ENCODE assay signal across 9 cellular contexts in the genomic region with DNA sequence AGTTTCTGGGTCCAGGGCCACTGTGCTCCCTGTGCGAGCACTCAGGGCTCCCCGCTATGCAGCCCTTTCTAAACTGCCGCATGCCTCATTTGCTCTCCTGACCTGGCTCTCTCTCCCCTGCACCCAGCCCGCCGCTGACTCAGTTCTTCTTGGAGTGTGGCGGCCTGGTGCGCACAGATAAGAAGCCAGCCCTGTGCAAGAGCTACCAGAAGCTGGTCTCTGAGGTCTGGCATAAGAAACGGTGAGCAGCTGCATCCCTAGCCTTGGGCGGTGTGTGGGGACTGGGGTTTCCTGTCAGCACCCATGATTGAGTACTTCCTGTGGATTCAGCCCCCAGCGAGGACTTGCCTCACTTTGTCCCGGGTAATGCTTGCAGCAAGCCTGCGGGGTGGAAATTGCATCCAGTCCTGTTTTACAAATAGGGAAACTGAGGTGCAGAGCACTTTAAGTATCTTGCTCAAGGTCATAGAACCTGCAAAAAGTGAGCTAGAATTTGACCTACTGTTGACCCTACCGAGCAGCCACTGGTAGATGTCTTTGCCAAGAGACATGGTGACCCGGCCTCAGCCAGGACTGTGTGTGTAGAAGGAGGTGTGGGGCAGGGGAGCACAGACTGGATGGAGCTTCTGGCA. TPM values are rescaled to one million over a fixed set of nuclear protein-coding genes. Genes with fewer than 3 reads are reported as not detected.
DNase-seq lines count a peak whose midpoint lies in the region; ATAC-seq and TF ChIP-seq lines count a peak whose summit lies in the region.
"Had no signal": no experiment of that assay in that cellular context is flagged by ENCODE, and none has a peak within 500 bp of the region (broad histone marks: within the 10 kb centered on the region; RNA-seq: fewer than 3 reads in every experiment).

No MANE protein-coding gene starts in this region.

- TF ChIP-seq CTCF in HEK293 (tag by site-specific recombination; IDR thresholded peaks at IDR 0.05) (no peak), esophagus muscularis mucosa (IDR thresholded peaks at IDR 0.05) (no peak)

- DNase-seq in T-helper 17 cell (peak in 2 of 3 donors; percentile 37 to 64), astrocyte of the hippocampus (ENCODE audit: low read depth, low spot score) (peak; percentile 75), HT-29 (ENCODE audit: low spot score) (no peak), esophagus muscularis mucosa (ENCODE audit: extremely low spot score) (no peak), H7 (no peak)
- DNase-seq in stimulated activated CD4-positive, alpha-beta T cell treated with anti-CD3 and anti-CD28 coated beads, Interleukin-2, amount 100 ng/mL, for 24 hours = peak; percentile 65 to 69

- peak overlapping the region; percentile 68 for H3K4me3 Mint-ChIP-seq in T-helper 17 cell

- H3K27ac ChIP-seq in HEK293 (ENCODE audit: extremely low read depth, low read depth, low read length) (no peak overlapping the region), esophagus muscularis mucosa (replicated peaks in 1 of 4) (no peak overlapping the region)

- H3K36me3 ChIP-seq in HEK293 (ENCODE audit: control insufficient read depth in 2 of 2, insufficient read depth in 1 of 2, low read length in 2 of 2) = peaks cover 0 to 41% of the 10 kb centered on the region in 2 experiments; a peak in 2 of 3 replicates
- peaks cover 49 to 96% (median 79%) of the 10 kb centered on the region in 4 donors for H3K36me3 ChIP-seq in esophagus muscularis mucosa
- H3K36me3 ChIP-seq in H7 (replicated peaks; ENCODE audit: control insufficient read depth, insufficient read depth, low read length) = peaks cover 4% of the 10 kb centered on the region

- TF ChIP-seq EP300 in esophagus muscularis mucosa (IDR thresholded peaks at IDR 0.05) = no peak

- H3K27me3 ChIP-seq in esophagus muscularis mucosa (no peaks in the 10 kb centered on the region), H7 (ENCODE audit: control insufficient read depth, insufficient read depth, low read length) (no peaks in the 10 kb centered on the region)

- POLR2A ChIA-PET in HEK293 (lab: Yijun Ruan, JAX) = interaction anchor here (0.7 kb wide), 1 partner anchor 216 kb away, joined by 5 read pairs; no protein-coding TSS in a partner anchor

- H3K36me3 Mint-ChIP-seq in T-helper 17 cell (ENCODE audit: low read depth) = peaks cover 3% of the 10 kb centered on the region

- peak overlapping the region; percentile 96 for H3K27ac Mint-ChIP-seq in T-helper 17 cell

- H3K4me1 ChIP-seq in HEK293 (ENCODE audit: control insufficient read depth, insufficient read depth, low read length) (no peaks in the 10 kb centered on the region), esophagus muscularis mucosa (no peaks in the 10 kb centered on the region)

- H3K9me3 ChIP-seq in HEK293 (ENCODE audit: control insufficient read depth, insufficient read depth, low read depth, low read length) (no peaks in the 10 kb centered on the region), T-helper 17 cell (ENCODE audit: control insufficient read depth, low read length, poor library complexity, severe bottlenecking) (no peaks in the 10 kb centered on the region), esophagus muscularis mucosa (no peaks in the 10 kb centered on the region)

- H3K4me1 Mint-ChIP-seq in T-helper 17 cell = peaks cover 44% of the 10 kb centered on the region

- ATAC-seq in T-helper 17 cell = peak; percentile 65
- no peak for ATAC-seq in HG02973 (IDR thresholded peaks at IDR 0.05; ENCODE audit: unreplicated experiment)
- ATAC-seq: HCT116 had no signal

- H3K27me3 Mint-ChIP-seq in T-helper 17 cell = no peaks in the 10 kb centered on the region

- 66% methylated on average over 10 of the region's 14 CpGs for whole genome bisulfite sequencing in esophagus muscularis mucosa

- no peak overlapping the region for H3K4me3 ChIP-seq in HEK293 (ENCODE audit: low read depth, low read length)
- H3K4me3 ChIP-seq in esophagus muscularis mucosa = no peak overlapping the region
- H3K4me3 ChIP-seq in H7 (ENCODE audit: insufficient read depth, low read depth, low read length) = no peak overlapping the region

- CTCF ChIA-PET in HEK293 (lab: Yijun Ruan, JAX) = interaction anchor here (0.8 to 0.9 kb wide), 2 partner anchors 19 to 22 kb away, joined by 4 to 5 read pairs; no protein-coding TSS in a partner anchor

- no peak for TF ChIP-seq POLR2A in esophagus muscularis mucosa (IDR thresholded peaks at IDR 0.05; ENCODE audit: low read depth)

- intact Hi-C loops in esophagus muscularis mucosa (cut with DNase I) = no loop called here

TF ChIP-seq in HEK293, 187 proteins besides CTCF, POLR2A, EP300 and RAD21:
- TF ChIP-seq OSR2 (tag by site-specific recombination; IDR thresholded peaks at IDR 0.05) = peak; percentile 17; the same call in 1 of the 2 replicates
- TF ChIP-seq ZNF140 (tag by site-specific recombination; IDR thresholded peaks at IDR 0.05) = no peak
TF ChIP-seq in HEK293: peak in this region for 1.

RNA-seq across cellular contexts. Expression of a gene that starts 27.9 kb away (rescaled TPM):
- 10 to 100 TPM; 80.7 to 90.0 TPM for total RNA-seq in T-helper 17 cell
- total RNA-seq in HT-29 (2014; rRNA removed; shearing (Covaris generic)) = 12.4 and 14.8 TPM in 2 replicates
- total RNA-seq in esophagus muscularis mucosa = 10 to 100 TPM; 31.1 to 45.3 (median 38.7) TPM
- total RNA-seq in H7 (2014; rRNA removed; shearing (Covaris generic)) = 15.8 and 16.3 TPM in 2 replicates

RNA-seq across cellular contexts. Expression of a gene that starts 28.1 kb away (rescaled TPM):
- total RNA-seq in T-helper 17 cell (100 to 1,000 TPM in 1 of 2 donors, 10 to 100 TPM in 1; 96.2 to 111 TPM), esophagus muscularis mucosa (100 to 1,000 TPM in 1 of 4 donors, 10 to 100 TPM in 3; 47.3 to 139 (median 62.6) TPM)
- total RNA-seq in HT-29 (2014; rRNA removed; shearing (Covaris generic)) = 27.9 and 37.8 TPM in 2 replicates
- 39.7 and 47.0 TPM in 2 replicates for total RNA-seq in H7 (2014; rRNA removed; shearing (Covaris generic))

RNA-seq across cellular contexts. Expression of a gene that starts 39.2 kb away (rescaled TPM):
- total RNA-seq in T-helper 17 cell (10 to 100 TPM; 16.7 to 17.2 TPM), esophagus muscularis mucosa (10 to 100 TPM; 29.7 to 46.4 (median 34.4) TPM)
- total RNA-seq in HT-29 (2014; rRNA removed; shearing (Covaris generic)) = 21.3 and 25.2 TPM in 2 replicates
- total RNA-seq in H7 (2014; rRNA removed; shearing (Covaris generic)) = 22.9 and 27.1 TPM in 2 replicates

Comparison
In these comparisons a context has a peak if more than half of its experiments do, and no peak if none do; other contexts are left out.
1. DNase-seq: peak in T-helper 17 cell (2 of 3), astrocyte of the hippocampus (single experiment) and stimulated activated CD4-positive, alpha-beta T cell treated with anti-CD3 and anti-CD28 coated beads, Interleukin-2, amount 100 ng/mL, for 24 hours (2 of 2); none in HT-29 (single experiment), esophagus muscularis mucosa (single experiment) and H7 (single experiment).